24 cellular contexts compared by ENCODE assay signal in genomic region chr10:86191686-86192085, GRCh38.
"Had no signal": no experiment of that assay in that cellular context is flagged by ENCODE, and none has a peak within 500 bp of the region (broad histone marks: within the 10 kb centered on the region; RNA-seq: fewer than 3 reads in every experiment).

No MANE protein-coding gene starts in this region.

- H3K36me3 ChIP-seq: ascending aorta, breast epithelium, cardiac muscle cell had no signal

- H3K27ac ChIP-seq: ascending aorta, breast epithelium, cardiac muscle cell, coronary artery, dorsolateral prefrontal cortex had no signal

- H3K27me3 ChIP-seq: ascending aorta, breast epithelium, cardiac muscle cell, dorsolateral prefrontal cortex had no signal

- ATAC-seq: activated CD4-positive, alpha-beta T cell treated with anti-CD3 and anti-CD28 coated beads for 36 hours; activated CD8-positive, alpha-beta memory T cell treated with anti-CD3 and anti-CD28 coated beads, Interleukin-2, amount 10 ng/mL, durations not matched to agents 7 days and 5 days; activated CD8-positive, alpha-beta T cell treated with anti-CD3 and anti-CD28 coated beads, Interleukin-2, amount 10 ng/mL, durations not matched to agents 7 days and 5 days; esophagus mucosa had no signal

- H3K4me3 ChIP-seq: ascending aorta, breast epithelium, cardiac muscle cell, coronary artery, dorsolateral prefrontal cortex had no signal

- H3K9me3 ChIP-seq: ascending aorta, breast epithelium had no signal

- H3K4me1 ChIP-seq: ascending aorta, breast epithelium had no signal

- DNase-seq: activated CD4-positive, alpha-beta memory T cell treated with anti-CD3 and anti-CD28 coated beads for 36 hours; activated CD4-positive, alpha-beta T cell treated with anti-CD3 and anti-CD28 coated beads for 36 hours; activated CD4-positive, alpha-beta T cell treated with anti-CD3 and anti-CD28 coated beads, Interleukin-2, amount 10 ng/mL, durations not matched to agents 24 days and 14 days; activated CD4-positive, CD25-positive, alpha-beta regulatory T cell; activated CD4-positive, CD25-positive, alpha-beta regulatory T cell treated with anti-CD3 and anti-CD28 coated beads, Interleukin-2, amount 50 U/mL, for 72 hours; activated CD8-positive, alpha-beta memory T cell treated with anti-CD3 and anti-CD28 coated beads, Interleukin-2, amount 10 ng/mL, durations not matched to agents 7 days and 5 days; activated CD8-positive, alpha-beta memory T cell treated with anti-CD3 and anti-CD28 coated beads, Interleukin-2, amount 50 U/mL, for 4 hours; activated CD8-positive, alpha-beta T cell treated with anti-CD3 and anti-CD28 coated beads, Interleukin-2, amount 10 ng/mL, durations not matched to agents 7 days and 5 days; activated gamma-delta T cell treated with Interleukin-2 at 50 U/mL for 16 hours; activated naive CD4-positive, alpha-beta T cell treated with anti-CD3 and anti-CD28 coated beads, Interleukin-2, amount 50 U/mL, for 16 hours; activated naive CD4-positive, alpha-beta T cell treated with Interleukin-2 at 50 U/mL for 16 hours; activated T-cell treated with anti-CD3 and anti-CD28 coated beads, Interleukin-2, amount 50 U/mL, for 1 hour; activated T-cell treated with anti-CD3 and anti-CD28 coated beads, Interleukin-2, amount 50 U/mL, for 48 hours; amygdala; effector memory CD4-positive, alpha-beta T cell; endodermal cell; foreskin fibroblast; T-helper 2 cell had no signal
